In genomic region chr5:95850391-95850894, GRCh38 we compare ENCODE assay signal across 17 cellular contexts. TPM values are rescaled to one million over a fixed set of nuclear protein-coding genes. Genes with fewer than 3 reads are reported as not detected.
DNase-seq lines count a peak whose midpoint lies in the region; ATAC-seq and TF ChIP-seq lines count a peak whose summit lies in the region.
"Had no signal": no experiment of that assay in that cellular context is flagged by ENCODE, and none has a peak within 500 bp of the region (broad histone marks: within the 10 kb centered on the region; RNA-seq: fewer than 3 reads in every experiment).

No MANE protein-coding gene starts in this region.

- no peaks in the 10 kb centered on the region for H3K36me3 ChIP-seq in left ventricle myocardium inferior
- H3K36me3 ChIP-seq in heart left ventricle: no peaks in the 10 kb centered on the region
- H3K36me3 ChIP-seq in stomach: no peaks in the 10 kb centered on the region
- H3K36me3 ChIP-seq: BE2C, esophagus squamous epithelium, suprapubic skin had no signal

- WGBS in heart left ventricle, 4 donors: 80 to 87% (median 87%) methylated on average over 5 of the region's 5 CpGs
- WGBS in stomach, 5 donors: 50 to 79% (median 60%) methylated on average over 5 of the region's 5 CpGs

- TF ChIP-seq POLR2A in heart left ventricle (IDR thresholded peaks at IDR 0.05) (no peak), stomach (IDR thresholded peaks at IDR 0.05) (no peak)

- H3K9me3 ChIP-seq in left ventricle myocardium inferior (replicated peaks): no peaks in the 10 kb centered on the region
- no peaks in the 10 kb centered on the region for H3K9me3 ChIP-seq in heart left ventricle
- H3K9me3 ChIP-seq in stomach: no peaks in the 10 kb centered on the region
- H3K9me3 ChIP-seq: BE2C, esophagus squamous epithelium, suprapubic skin had no signal

- intact Hi-C loops in left ventricle myocardium inferior (cut with micrococcal nuclease): loop anchor here (10.0 kb wide), 1 partner anchor 754 kb away; no protein-coding TSS in a partner anchor
- intact Hi-C loops in heart left ventricle (cut with DNase I): loop anchor here in 1 of 10 donors (10.0 kb wide), 1 partner anchor 754 kb away; no protein-coding TSS in a partner anchor
- intact Hi-C loops in stomach (cut with DNase I; ENCODE audit: low total_unique reads): no loop called here

- H3K4me1 Mint-ChIP-seq in activated T-helper 17 cell treated with anti-CD3 and anti-CD28 coated beads, Interleukin-2, amount 50 U/mL, for 72 hours: no peaks in the 10 kb centered on the region

- no peak for TF ChIP-seq CTCF in left ventricle myocardium inferior (IDR thresholded peaks at IDR 0.05; ENCODE audit: borderline replicate concordance)
- TF ChIP-seq CTCF in heart left ventricle (IDR thresholded peaks at IDR 0.05): no peak
- no peak for TF ChIP-seq CTCF in stomach (IDR thresholded peaks at IDR 0.05)

- H3K36me3 Mint-ChIP-seq in activated T-helper 17 cell treated with anti-CD3 and anti-CD28 coated beads, Interleukin-2, amount 50 U/mL, for 72 hours (ENCODE audit: low read depth): no peaks in the 10 kb centered on the region

- TF ChIP-seq EP300 in stomach (IDR thresholded peaks at IDR 0.05): no peak

- H3K4me1 ChIP-seq in left ventricle myocardium inferior (peaks cover 19% of the 10 kb centered on the region), heart left ventricle (peaks cover 0 to 3% (median 0%) of the 10 kb centered on the region in 12 donors), stomach (peaks cover 0 to 23% (median 13%) of the 10 kb centered on the region in 4 donors)

- H3K9me3 Mint-ChIP-seq in activated T-helper 17 cell treated with anti-CD3 and anti-CD28 coated beads, Interleukin-2, amount 50 U/mL, for 72 hours: no peaks in the 10 kb centered on the region
- H3K9me3 Mint-ChIP-seq: activated T-cell treated with anti-CD3 and anti-CD28 coated beads, Interleukin-2, amount 50 U/mL, for 24 hours had no signal

- no peak overlapping the region for H3K27ac Mint-ChIP-seq in activated T-helper 17 cell treated with anti-CD3 and anti-CD28 coated beads, Interleukin-2, amount 50 U/mL, for 72 hours
- H3K27ac Mint-ChIP-seq: activated T-cell treated with anti-CD3 and anti-CD28 coated beads, Interleukin-2, amount 50 U/mL, for 24 hours had no signal

- H3K27ac ChIP-seq in left ventricle myocardium inferior (replicated peaks) (peak overlapping the region; percentile 6), heart left ventricle (no peak overlapping the region), stomach (peak overlapping the region in 2 of 5 donors; percentile 13 to 51)
- H3K27ac ChIP-seq: coronary artery, suprapubic skin had no signal

- no peak overlapping the region for H3K4me3 ChIP-seq in left ventricle myocardium inferior
- no peak overlapping the region for H3K4me3 ChIP-seq in heart left ventricle
- H3K4me3 ChIP-seq in stomach: no peak overlapping the region
- H3K4me3 ChIP-seq: coronary artery, esophagus squamous epithelium, suprapubic skin had no signal

- H3K27me3 Mint-ChIP-seq in activated T-helper 17 cell treated with anti-CD3 and anti-CD28 coated beads, Interleukin-2, amount 50 U/mL, for 72 hours: no peaks in the 10 kb centered on the region
- H3K27me3 Mint-ChIP-seq: activated T-cell treated with anti-CD3 and anti-CD28 coated beads, Interleukin-2, amount 50 U/mL, for 24 hours had no signal

- H3K27me3 ChIP-seq in left ventricle myocardium inferior (ENCODE audit: low read depth): no peaks in the 10 kb centered on the region
- H3K27me3 ChIP-seq in heart left ventricle: no peaks in the 10 kb centered on the region
- no peaks in the 10 kb centered on the region for H3K27me3 ChIP-seq in stomach
- H3K27me3 ChIP-seq: BE2C, esophagus squamous epithelium, suprapubic skin had no signal

- DNase-seq in left ventricle myocardium inferior: no peak
- no peak for DNase-seq in heart left ventricle
- DNase-seq in kidney tubule cell (ENCODE audit: low spot score): peak; percentile 64
- DNase-seq in stomach: no peak
- DNase-seq in GF-D8 (lab: John Stamatoyannopoulos, UW): no peak
- no peak for DNase-seq in inferior parietal cortex (ENCODE audit: extremely low spot score)
- DNase-seq in NCI-H2227 treated with DMSO at 0.1 percent for 48 hours (lab: John Stamatoyannopoulos, UW): no peak
- DNase-seq: amniotic stem cell, BE2C, DMS79, esophagus squamous epithelium, NCI-H1048 had no signal

- H3K4me3 Mint-ChIP-seq in activated T-helper 17 cell treated with anti-CD3 and anti-CD28 coated beads, Interleukin-2, amount 50 U/mL, for 72 hours: no peak overlapping the region
- H3K4me3 Mint-ChIP-seq: activated T-cell treated with anti-CD3 and anti-CD28 coated beads, Interleukin-2, amount 50 U/mL, for 24 hours had no signal

- ATAC-seq in heart left ventricle: no peak
- ATAC-seq in activated T-helper 17 cell treated with anti-CD3 and anti-CD28 coated beads, Interleukin-2, amount 50 U/mL, for 72 hours (replicated peaks): peak; percentile 32
- ATAC-seq: activated CD4-positive, CD25-positive, alpha-beta regulatory T cell treated with anti-CD3 and anti-CD28 coated beads, Interleukin-2, amount 50 U/mL, for 24 hours had no signal

RNA-seq across cellular contexts. Expression of gene GLRX, which starts 27.9 kb away (rescaled TPM):
- total RNA-seq in left ventricle myocardium inferior (139 TPM), heart left ventricle (100 to 1,000 TPM in 6 of 9 donors, 10 to 100 TPM in 3; 69.7 to 293 (median 114) TPM), stomach (10 to 100 TPM; 11.3 to 30.4 (median 14.0) TPM)
- polyA plus RNA-seq in heart left ventricle (100 to 1,000 TPM; 126 to 143 TPM), stomach (100 to 1,000 TPM in 1 of 3 donors, 10 to 100 TPM in 2; 51.0 to 211 (median 65.7) TPM)
- total RNA-seq in activated T-helper 17 cell treated with anti-CD3 and anti-CD28 coated beads, Interleukin-2, amount 50 U/mL, for 72 hours: 10 to 100 TPM; 45.1 to 62.3 TPM
